ENCODE assay signal across 16 cellular contexts in genomic region chr1:100971021-100971420, GRCh38. TPM values are rescaled to one million over a fixed set of nuclear protein-coding genes. Genes with fewer than 3 reads are reported as not detected.
DNase-seq lines count a peak whose midpoint lies in the region; ATAC-seq and TF ChIP-seq lines count a peak whose summit lies in the region.
"Had no signal": no experiment of that assay in that cellular context is flagged by ENCODE, and none has a peak within 500 bp of the region (broad histone marks: within the 10 kb centered on the region; RNA-seq: fewer than 3 reads in every experiment).

No MANE protein-coding gene starts in this region.

- no peak for TF ChIP-seq CTCF in Peyer's patch (IDR thresholded peaks at IDR 0.05)

- H3K4me3 Mint-ChIP-seq in activated T-cell treated with anti-CD3 and anti-CD28 coated beads, Interleukin-2, amount 50 U/mL, for 72 hours: no peak overlapping the region
- H3K4me3 Mint-ChIP-seq in T-helper 17 cell: no peak overlapping the region
- no peak overlapping the region for H3K4me3 Mint-ChIP-seq in memory B cell
- no peak overlapping the region for H3K4me3 Mint-ChIP-seq in stimulated activated memory B cell treated with anti-CD40 and anti-IgM and Interleukin-4, amounts not matched to agents 10 μg/mL and 1 μg/mL and 100 μg/mL, for 72 hours

- TF ChIP-seq POLR2A in Peyer's patch (IDR thresholded peaks at IDR 0.05): no peak

- peaks cover 14% of the 10 kb centered on the region for H3K4me1 Mint-ChIP-seq in activated T-cell treated with anti-CD3 and anti-CD28 coated beads, Interleukin-2, amount 50 U/mL, for 72 hours (ENCODE audit: low read depth)
- H3K4me1 Mint-ChIP-seq in T-helper 17 cell: peaks cover 19% of the 10 kb centered on the region
- H3K4me1 Mint-ChIP-seq in memory B cell: peaks cover 23% of the 10 kb centered on the region
- H3K4me1 Mint-ChIP-seq in stimulated activated memory B cell treated with anti-CD40 and anti-IgM and Interleukin-4, amounts not matched to agents 10 μg/mL and 1 μg/mL and 100 μg/mL, for 72 hours: peaks cover 29% of the 10 kb centered on the region

- peaks cover 12 to 25% of the 10 kb centered on the region in 2 donors for H3K36me3 Mint-ChIP-seq in activated T-cell treated with anti-CD3 and anti-CD28 coated beads, Interleukin-2, amount 50 U/mL, for 72 hours (ENCODE audit: insufficient read depth in 2 of 2)
- H3K36me3 Mint-ChIP-seq in T-helper 17 cell (ENCODE audit: low read depth) (peaks cover 15% of the 10 kb centered on the region), memory B cell (peaks cover 21% of the 10 kb centered on the region)
- H3K36me3 Mint-ChIP-seq in stimulated activated memory B cell treated with anti-CD40 and anti-IgM and Interleukin-4, amounts not matched to agents 10 μg/mL and 1 μg/mL and 100 μg/mL, for 72 hours: peaks cover 44% of the 10 kb centered on the region

- no peaks in the 10 kb centered on the region for H3K27me3 ChIP-seq in Peyer's patch
- H3K27me3 ChIP-seq: BLaER1 had no signal

- H3K36me3 ChIP-seq in Peyer's patch: peaks cover 0 to 26% (median 0%) of the 10 kb centered on the region in 3 donors

- no peaks in the 10 kb centered on the region for H3K9me3 Mint-ChIP-seq in activated T-cell treated with anti-CD3 and anti-CD28 coated beads, Interleukin-2, amount 50 U/mL, for 72 hours
- H3K9me3 Mint-ChIP-seq in memory B cell: no peaks in the 10 kb centered on the region
- no peaks in the 10 kb centered on the region for H3K9me3 Mint-ChIP-seq in stimulated activated memory B cell treated with anti-CD40 and anti-IgM and Interleukin-4, amounts not matched to agents 10 μg/mL and 1 μg/mL and 100 μg/mL, for 72 hours

- no peak overlapping the region for H3K27ac ChIP-seq in Peyer's patch
- H3K27ac ChIP-seq: BLaER1 had no signal

- ATAC-seq in activated T-cell treated with anti-CD3 and anti-CD28 coated beads, Interleukin-2, amount 50 U/mL, for 72 hours (replicated peaks in 1 of 2): no peak
- ATAC-seq in T-helper 17 cell (no peak), memory B cell (ENCODE audit: low read depth) (no peak), HG03039 (IDR thresholded peaks at IDR 0.05; ENCODE audit: unreplicated experiment) (no peak)
- ATAC-seq in stimulated activated memory B cell treated with anti-CD40 and anti-IgM and Interleukin-4, amounts not matched to agents 10 μg/mL and 1 μg/mL and 100 μg/mL, for 72 hours: no peak
- ATAC-seq: GM12878, PC-3 had no signal

- no peak for DNase-seq in activated T-cell treated with anti-CD3 and anti-CD28 coated beads, Interleukin-2, amount 50 U/mL, for 72 hours
- no peak for DNase-seq in activated T-cell treated with anti-CD3 and anti-CD28 coated beads, Interleukin-2, amount 50 U/mL, for 48 hours
- DNase-seq in T-helper 17 cell: no peak
- no peak for DNase-seq in memory B cell (ENCODE audit: low spot score in 2 of 2)
- no peak for DNase-seq in superior temporal gyrus (ENCODE audit: extremely low spot score)
- DNase-seq in Peyer's patch: no peak
- DNase-seq: GDM1, HCEC 1CT, KBM-7, NCI-H1417 treated with DMSO at 0.1 percent for 48 hours, NCI-H1930, PC-3 had no signal

- no peaks in the 10 kb centered on the region for H3K27me3 Mint-ChIP-seq in activated T-cell treated with anti-CD3 and anti-CD28 coated beads, Interleukin-2, amount 50 U/mL, for 72 hours (ENCODE audit: low read depth)
- no peaks in the 10 kb centered on the region for H3K27me3 Mint-ChIP-seq in T-helper 17 cell
- no peaks in the 10 kb centered on the region for H3K27me3 Mint-ChIP-seq in memory B cell
- H3K27me3 Mint-ChIP-seq in stimulated activated memory B cell treated with anti-CD40 and anti-IgM and Interleukin-4, amounts not matched to agents 10 μg/mL and 1 μg/mL and 100 μg/mL, for 72 hours: no peaks in the 10 kb centered on the region

- H3K9me3 ChIP-seq in T-helper 17 cell (ENCODE audit: control insufficient read depth, low read length, poor library complexity, severe bottlenecking) (no peaks in the 10 kb centered on the region), Peyer's patch (no peaks in the 10 kb centered on the region)
- H3K9me3 ChIP-seq: BLaER1 had no signal

- H3K27ac Mint-ChIP-seq in activated T-cell treated with anti-CD3 and anti-CD28 coated beads, Interleukin-2, amount 50 U/mL, for 72 hours: peak overlapping the region; percentile 31
- H3K27ac Mint-ChIP-seq in T-helper 17 cell (peak overlapping the region; percentile 77), memory B cell (peak overlapping the region; percentile 5)
- peak overlapping the region; percentile 8 for H3K27ac Mint-ChIP-seq in stimulated activated memory B cell treated with anti-CD40 and anti-IgM and Interleukin-4, amounts not matched to agents 10 μg/mL and 1 μg/mL and 100 μg/mL, for 72 hours

- no peak overlapping the region for H3K4me3 ChIP-seq in Peyer's patch
- H3K4me3 ChIP-seq: BLaER1, GM12878 had no signal

- H3K4me1 ChIP-seq in Peyer's patch: no peaks in the 10 kb centered on the region

RNA-seq across cellular contexts. Expression of gene DPH5, which starts 54.6 kb away (rescaled TPM):
- 10 to 100 TPM; 50.2 to 64.2 TPM for total RNA-seq in activated T-cell treated with anti-CD3 and anti-CD28 coated beads, Interleukin-2, amount 50 U/mL, for 72 hours
- total RNA-seq in T-helper 17 cell: 10 to 100 TPM; 28.8 to 29.5 TPM
- 10 to 100 TPM in 2 of 4 donors, 1 to 10 TPM in 2; 3.0 to 26.4 (median 8.5) TPM for total RNA-seq in Peyer's patch

Comparison
In these comparisons a context has a peak if more than half of its experiments do, and no peak if none do; other contexts are left out.
1. H3K27ac Mint-ChIP-seq: peak in every context shown above with its lines; median percentile 77 in T-helper 17 cell; 31 in activated T-cell treated with anti-CD3 and anti-CD28 coated beads, Interleukin-2, amount 50 U/mL, for 72 hours; 8 in stimulated activated memory B cell treated with anti-CD40 and anti-IgM and Interleukin-4, amounts not matched to agents 10 μg/mL and 1 μg/mL and 100 μg/mL, for 72 hours; 5 in memory B cell.